Comparison of ENCODE assay signal across 18 cellular contexts in genomic region chr9:126456802-126457547, GRCh38.
DNase-seq lines count a peak whose midpoint lies in the region; ATAC-seq and TF ChIP-seq lines count a peak whose summit lies in the region.
"Had no signal": no experiment of that assay in that cellular context is flagged by ENCODE, and none has a peak within 500 bp of the region (broad histone marks: within the 10 kb centered on the region; RNA-seq: fewer than 3 reads in every experiment).

No MANE protein-coding gene starts in this region.

- H2BK120ac ChIP-seq in mesenchymal stem cell (ENCODE audit: low read depth, low read length), result no peak overlapping the region

- no peaks in the 10 kb centered on the region for H3K9me3 Mint-ChIP-seq in WTC11

- H3K4me3 ChIP-seq in coronary artery (no peak overlapping the region), mesenchymal stem cell (ENCODE audit: insufficient read depth in 1 of 2, low read depth in 1 of 2, low read length in 2 of 2) (peak overlapping the region in 1 of 2 experiments; percentile 35)

- H2AFZ ChIP-seq in mesenchymal stem cell (ENCODE audit: low read depth, low read length), result no peak overlapping the region

- no peaks in the 10 kb centered on the region for H3K27me3 Mint-ChIP-seq in WTC11 (ENCODE audit: low read depth)

- no peak overlapping the region for H2BK15ac ChIP-seq in mesenchymal stem cell (ENCODE audit: low read depth, poor library complexity, severe bottlenecking)

- peaks cover 0 to 6% of the 10 kb centered on the region in 2 experiments for H3K36me3 ChIP-seq in mesenchymal stem cell (ENCODE audit: control insufficient read depth in 1 of 2, insufficient read depth in 2 of 2, low read depth in 1 of 2, low read length in 2 of 2)

- POLR2A ChIA-PET in WTC11 (lab: Charles Lee), result no interaction called here

- CTCF ChIA-PET in WTC11 (lab: Charles Lee), result interaction anchor here (0.6 to 1.8 kb wide), 4 partner anchors 26 to 99 kb away, joined by 3 to 11 read pairs (median 6); no protein-coding TSS in a partner anchor

- no peak overlapping the region for H3K4me2 ChIP-seq in mesenchymal stem cell (ENCODE audit: low read length, poor library complexity, severe bottlenecking)
- H3K4me2 ChIP-seq: KMS-11 had no signal

- H2BK5ac ChIP-seq in mesenchymal stem cell (ENCODE audit: low read depth, low read length, poor library complexity, severe bottlenecking), result no peak overlapping the region

- no peak for ATAC-seq in WTC11
- no peak for ATAC-seq in GM18502 (IDR thresholded peaks at IDR 0.05; ENCODE audit: poor library complexity, unreplicated experiment)

- H3K79me1 ChIP-seq in mesenchymal stem cell (replicated peaks; ENCODE audit: low read length, poor library complexity, severe bottlenecking), result no peaks in the 10 kb centered on the region

- H3K27ac ChIP-seq in coronary artery, result no peak overlapping the region
- H3K27ac ChIP-seq in mesenchymal stem cell (ENCODE audit: low read length, poor library complexity, severe bottlenecking), result no peak overlapping the region
- H3K27ac ChIP-seq: HL-60, KMS-11 had no signal

- TF ChIP-seq CTCF in WTC11 (IDR thresholded peaks at IDR 0.05), result no peak
- TF ChIP-seq CTCF in coronary artery (IDR thresholded peaks at IDR 0.05), result no peak

- H3K27me3 ChIP-seq in mesenchymal stem cell (ENCODE audit: control insufficient read depth in 1 of 2, insufficient read depth in 1 of 2, low read length in 2 of 2), result no peaks in the 10 kb centered on the region

- H3K9ac ChIP-seq in mesenchymal stem cell (ENCODE audit: low read length), result peak overlapping the region; percentile 50
- H3K9ac ChIP-seq: KMS-11 had no signal

- H3K18ac ChIP-seq in mesenchymal stem cell (ENCODE audit: low read depth in 1 of 2, low read length in 2 of 2), result no peak overlapping the region

- no peak overlapping the region for H2AK5ac ChIP-seq in mesenchymal stem cell (ENCODE audit: low read length, severe bottlenecking)

- H3K36me3 Mint-ChIP-seq in WTC11, result no peaks in the 10 kb centered on the region

- peaks cover 3% of the 10 kb centered on the region for H3K4me1 ChIP-seq in mesenchymal stem cell (ENCODE audit: control insufficient read depth, insufficient read depth, low read depth, low read length)

- 90% methylated on average over 15 of the region's 16 CpGs for WGBS in mesenchymal stem cell

- no peak overlapping the region for H3K14ac ChIP-seq in mesenchymal stem cell (ENCODE audit: low read length in 2 of 2)

- no peak overlapping the region for H4K8ac ChIP-seq in mesenchymal stem cell (ENCODE audit: low read length)

- no peak overlapping the region for H3K4ac ChIP-seq in mesenchymal stem cell (ENCODE audit: low read depth in 1 of 2, low read length in 2 of 2)

- peaks cover 15% of the 10 kb centered on the region for H3K4me1 Mint-ChIP-seq in WTC11

- DNase-seq in WTC11 (ENCODE audit: low spot score), result no peak
- peak; percentile 47 for DNase-seq in coronary artery (ENCODE audit: low spot score)
- DNase-seq in mesenchymal stem cell, result no peak
- peak; percentile 7 for DNase-seq in stimulated activated CD8-positive, alpha-beta memory T cell treated with anti-CD3 and anti-CD28 coated beads, Interleukin-4, amount 100 ng/mL, for 48 hours
- no peak for DNase-seq in NCI-H1417 (lab: John Stamatoyannopoulos, UW)
- no peak for DNase-seq in AML-193 (lab: John Stamatoyannopoulos, UW)
- DNase-seq: C1 segment of cervical spinal cord, DMS79, MV-4-11, NCI-H187, NCI-H2107, NCI-H510A, NCI-H748 treated with DMSO at 0.1 percent for 48 hours, OCI-M1, Right ventricle myocardium superior had no signal

- no peak overlapping the region for H3K4me3 Mint-ChIP-seq in WTC11

- H3K9me3 ChIP-seq in mesenchymal stem cell (ENCODE audit: control insufficient read depth, low read length), result no peaks in the 10 kb centered on the region

- no peak overlapping the region for H4K91ac ChIP-seq in mesenchymal stem cell (ENCODE audit: low read length)

- no peak overlapping the region for H2BK12ac ChIP-seq in mesenchymal stem cell (ENCODE audit: low read length in 2 of 2)

- H3K23ac ChIP-seq in mesenchymal stem cell (ENCODE audit: low read length in 2 of 2), result no peak overlapping the region

- 0 out of 2 replicates have a peak overlapping the region, but pooled peaks have one; percentile 47 for H3K27ac Mint-ChIP-seq in WTC11

TF ChIP-seq in WTC11, 78 proteins besides CTCF, POLR2A, EP300 and RAD21:
- TF ChIP-seq NR1H2 (CRISPR knock-in tag; IDR thresholded peaks at IDR 0.05), result no peak
- TF ChIP-seq ATF3 (CRISPR knock-in tag; conservative IDR thresholded peaks at IDR 0.05), result no peak
- no peak for TF ChIP-seq ZNF138 (CRISPR knock-in tag; conservative IDR thresholded peaks at IDR 0.05)
- TF ChIP-seq, protein P1, sequence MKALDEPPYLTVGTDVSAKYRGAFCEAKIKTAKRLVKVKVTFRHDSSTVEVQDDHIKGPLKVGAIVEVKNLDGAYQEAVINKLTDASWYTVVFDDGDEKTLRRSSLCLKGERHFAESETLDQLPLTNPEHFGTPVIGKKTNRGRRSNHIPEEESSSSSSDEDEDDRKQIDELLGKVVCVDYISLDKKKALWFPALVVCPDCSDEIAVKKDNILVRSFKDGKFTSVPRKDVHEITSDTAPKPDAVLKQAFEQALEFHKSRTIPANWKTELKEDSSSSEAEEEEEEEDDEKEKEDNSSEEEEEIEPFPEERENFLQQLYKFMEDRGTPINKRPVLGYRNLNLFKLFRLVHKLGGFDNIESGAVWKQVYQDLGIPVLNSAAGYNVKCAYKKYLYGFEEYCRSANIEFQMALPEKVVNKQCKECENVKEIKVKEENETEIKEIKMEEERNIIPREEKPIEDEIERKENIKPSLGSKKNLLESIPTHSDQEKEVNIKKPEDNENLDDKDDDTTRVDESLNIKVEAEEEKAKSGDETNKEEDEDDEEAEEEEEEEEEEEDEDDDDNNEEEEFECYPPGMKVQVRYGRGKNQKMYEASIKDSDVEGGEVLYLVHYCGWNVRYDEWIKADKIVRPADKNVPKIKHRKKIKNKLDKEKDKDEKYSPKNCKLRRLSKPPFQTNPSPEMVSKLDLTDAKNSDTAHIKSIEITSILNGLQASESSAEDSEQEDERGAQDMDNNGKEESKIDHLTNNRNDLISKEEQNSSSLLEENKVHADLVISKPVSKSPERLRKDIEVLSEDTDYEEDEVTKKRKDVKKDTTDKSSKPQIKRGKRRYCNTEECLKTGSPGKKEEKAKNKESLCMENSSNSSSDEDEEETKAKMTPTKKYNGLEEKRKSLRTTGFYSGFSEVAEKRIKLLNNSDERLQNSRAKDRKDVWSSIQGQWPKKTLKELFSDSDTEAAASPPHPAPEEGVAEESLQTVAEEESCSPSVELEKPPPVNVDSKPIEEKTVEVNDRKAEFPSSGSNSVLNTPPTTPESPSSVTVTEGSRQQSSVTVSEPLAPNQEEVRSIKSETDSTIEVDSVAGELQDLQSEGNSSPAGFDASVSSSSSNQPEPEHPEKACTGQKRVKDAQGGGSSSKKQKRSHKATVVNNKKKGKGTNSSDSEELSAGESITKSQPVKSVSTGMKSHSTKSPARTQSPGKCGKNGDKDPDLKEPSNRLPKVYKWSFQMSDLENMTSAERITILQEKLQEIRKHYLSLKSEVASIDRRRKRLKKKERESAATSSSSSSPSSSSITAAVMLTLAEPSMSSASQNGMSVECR (CRISPR knock-in tag; IDR thresholded peaks at IDR 0.05; ENCODE audit: borderline replicate concordance), result no peak
- no peak for TF ChIP-seq ZNF317 (CRISPR knock-in tag; IDR thresholded peaks at IDR 0.05; ENCODE audit: borderline replicate concordance, low read depth)
- TF ChIP-seq, protein P2, sequence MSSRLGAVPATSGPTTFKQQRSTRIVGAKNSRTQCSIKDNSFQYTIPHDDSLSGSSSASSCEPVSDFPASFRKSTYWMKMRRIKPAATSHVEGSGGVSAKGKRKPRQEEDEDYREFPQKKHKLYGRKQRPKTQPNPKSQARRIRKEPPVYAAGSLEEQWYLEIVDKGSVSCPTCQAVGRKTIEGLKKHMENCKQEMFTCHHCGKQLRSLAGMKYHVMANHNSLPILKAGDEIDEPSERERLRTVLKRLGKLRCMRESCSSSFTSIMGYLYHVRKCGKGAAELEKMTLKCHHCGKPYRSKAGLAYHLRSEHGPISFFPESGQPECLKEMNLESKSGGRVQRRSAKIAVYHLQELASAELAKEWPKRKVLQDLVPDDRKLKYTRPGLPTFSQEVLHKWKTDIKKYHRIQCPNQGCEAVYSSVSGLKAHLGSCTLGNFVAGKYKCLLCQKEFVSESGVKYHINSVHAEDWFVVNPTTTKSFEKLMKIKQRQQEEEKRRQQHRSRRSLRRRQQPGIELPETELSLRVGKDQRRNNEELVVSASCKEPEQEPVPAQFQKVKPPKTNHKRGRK (CRISPR knock-in tag; IDR thresholded peaks at IDR 0.05; ENCODE audit: borderline replicate concordance), result no peak

Comparison
In these comparisons a context has a peak if more than half of its experiments do, and no peak if none do; other contexts are left out.
1. DNase-seq: peak in coronary artery (single experiment) and stimulated activated CD8-positive, alpha-beta memory T cell treated with anti-CD3 and anti-CD28 coated beads, Interleukin-4, amount 100 ng/mL, for 48 hours (single experiment); none in WTC11 (single experiment), mesenchymal stem cell (single experiment), NCI-H1417 (0 of 3) and AML-193 (0 of 2).